ENCODE assay signal across 20 cellular contexts in the genomic region with DNA sequence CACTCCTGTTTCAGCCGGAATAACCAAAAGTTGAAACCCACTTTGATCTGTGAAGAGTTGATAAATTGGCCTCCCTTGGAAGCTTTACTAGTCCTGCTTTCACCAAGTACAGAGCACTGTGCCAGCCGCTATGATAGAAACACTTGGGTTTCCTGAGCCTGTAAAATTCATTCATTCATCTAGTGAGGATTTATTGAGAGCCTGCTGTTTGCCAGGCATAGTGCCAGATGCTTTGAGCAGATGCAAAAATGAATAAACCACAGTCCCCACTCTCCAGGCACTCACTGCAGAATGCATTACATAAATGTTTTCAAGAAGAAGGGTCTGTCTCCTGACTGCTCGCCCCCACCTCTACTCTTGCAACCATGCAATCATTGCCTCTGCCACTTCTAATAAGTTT. TPM values are rescaled to one million over a fixed set of nuclear protein-coding genes. Genes with fewer than 3 reads are reported as not detected.
A peak's percentile ranks its signal among the peaks of the same experiment; 100 is the strongest.
DNase-seq lines count a peak whose midpoint lies in the region; ATAC-seq and TF ChIP-seq lines count a peak whose summit lies in the region.
"Had no signal": no experiment of that assay in that cellular context is flagged by ENCODE, and none has a peak within 500 bp of the region (broad histone marks: within the 10 kb centered on the region; RNA-seq: fewer than 3 reads in every experiment).

No MANE protein-coding gene starts in this region.

- no peaks in the 10 kb centered on the region for H4K20me1 ChIP-seq in fibroblast of lung (ENCODE audit: control insufficient read depth, extremely low read depth, insufficient read depth, low read length)

- intact Hi-C loops in adrenal gland (cut with DNase I), result no loop called here

- H3K4me3 ChIP-seq in adrenal gland (no peak overlapping the region), fibroblast of lung (replicated peaks in 1 of 4; ENCODE audit: control extremely low read depth in 1 of 4, insufficient read depth in 1 of 4, low read depth in 3 of 4, low read length in 4 of 4) (no peak overlapping the region), subcutaneous abdominal adipose tissue (ENCODE audit: low read depth in 1 of 5, low read length in 5 of 5) (no peak overlapping the region), Peyer's patch (no peak overlapping the region)
- H3K4me3 ChIP-seq: upper lobe of left lung had no signal

- no peak overlapping the region for H2AFZ ChIP-seq in fibroblast of lung (ENCODE audit: low read length)

- WGBS in adrenal gland, 4 donors, result 42 to 51% (median 44%) methylated on average over 3 of the region's 3 CpGs

- TF ChIP-seq CTCF in adrenal gland (IDR thresholded peaks at IDR 0.05) (no peak), fibroblast of lung (conservative IDR thresholded peaks at IDR 0.05 in 1 of 2, IDR thresholded peaks at IDR 0.05 in 1 of 2; ENCODE audit: low read depth in 1 of 2, low read length in 2 of 2) (no peak), Peyer's patch (IDR thresholded peaks at IDR 0.05) (no peak)

- no peak overlapping the region for H3K4me2 ChIP-seq in fibroblast of lung (ENCODE audit: extremely low read depth, insufficient read depth, low read length)

- H3K9ac ChIP-seq in fibroblast of lung (ENCODE audit: insufficient read depth, low read length) (no peak overlapping the region), subcutaneous abdominal adipose tissue (ENCODE audit: low read length in 5 of 5) (no peak overlapping the region)

- H3K4me1 ChIP-seq in adrenal gland (replicated peaks in 1 of 2), result peaks cover 28 to 37% of the 10 kb centered on the region in 2 donors
- peaks cover 5% of the 10 kb centered on the region for H3K4me1 ChIP-seq in fibroblast of lung (ENCODE audit: control insufficient read depth, extremely low read depth, insufficient read depth, low read length)
- H3K4me1 ChIP-seq in subcutaneous abdominal adipose tissue (ENCODE audit: control insufficient read depth in 5 of 5, insufficient read depth in 5 of 5, low read length in 5 of 5), result peaks cover 3 to 27% (median 23%) of the 10 kb centered on the region in 5 donors
- peaks cover 0 to 3% (median 0%) of the 10 kb centered on the region in 4 donors for H3K4me1 ChIP-seq in Peyer's patch

- peak overlapping the region; percentile 2 to 81 (median 60) for H3K27ac ChIP-seq in adrenal gland
- no peak overlapping the region for H3K27ac ChIP-seq in fibroblast of lung (ENCODE audit: insufficient read depth, low read length)
- peak overlapping the region; percentile 13 for H3K27ac ChIP-seq in subcutaneous abdominal adipose tissue (ENCODE audit: low read depth, low read length)
- H3K27ac ChIP-seq in Peyer's patch, result peak overlapping the region in 1 of 4 donors; percentile 30
- H3K27ac ChIP-seq: 22Rv1, epithelial cell of prostate, RWPE1 had no signal

- H3K79me2 ChIP-seq in fibroblast of lung (ENCODE audit: control insufficient read depth, insufficient read depth, low read length), result no peaks in the 10 kb centered on the region

- peak; percentile 23 for DNase-seq in DMS 273 (lab: John Stamatoyannopoulos, UW; ENCODE audit: unreplicated experiment)
- no peak for DNase-seq in DMS 273 treated with DMSO at 0.1 percent for 48 hours (lab: John Stamatoyannopoulos, UW)
- DNase-seq in adrenal gland, result no peak
- peak; percentile 18 to 56 for DNase-seq in fibroblast of lung (ENCODE audit: low read depth in 2 of 2)
- no peak for DNase-seq in Peyer's patch
- DNase-seq in GOT3 (lab: John Stamatoyannopoulos, UW), result no peak
- DNase-seq: mesendoderm; NCI-H1048; NK-92 treated with Interleukin-12 subunit alpha and Interleukin-12 subunit beta, amount 100 ng/mL, for 24 hours; stimulated activated CD4-positive, alpha-beta T cell treated with anti-CD3 and anti-CD28 coated beads, Interleukin-4, amount 100 ng/mL, for 1 hour; stimulated activated CD8-positive, alpha-beta memory T cell treated with anti-CD3 and anti-CD28 coated beads, Interleukin-4, amount 100 ng/mL, for 48 hours; T-helper 1 cell; upper lobe of left lung had no signal

- no peak for TF ChIP-seq POLR2A in adrenal gland (IDR thresholded peaks at IDR 0.05)
- no peak for TF ChIP-seq POLR2A in Peyer's patch (IDR thresholded peaks at IDR 0.05)

- H3K27me3 ChIP-seq in adrenal gland (no peaks in the 10 kb centered on the region), fibroblast of lung (ENCODE audit: control insufficient read depth, insufficient read depth, low read length) (no peaks in the 10 kb centered on the region), subcutaneous abdominal adipose tissue (ENCODE audit: control insufficient read depth in 5 of 5, insufficient read depth in 4 of 5, low read length in 5 of 5) (no peaks in the 10 kb centered on the region), Peyer's patch (no peaks in the 10 kb centered on the region)
- H3K27me3 ChIP-seq: upper lobe of left lung had no signal

- no peak for ATAC-seq in HG03521 (IDR thresholded peaks at IDR 0.05; ENCODE audit: unreplicated experiment)
- ATAC-seq: activated T-helper 17 cell treated with anti-CD3 and anti-CD28 coated beads, Interleukin-2, amount 50 U/mL, for 72 hours had no signal

- H3K36me3 ChIP-seq in adrenal gland (replicated peaks in 1 of 2), result peaks cover 0 to 26% of the 10 kb centered on the region in 2 donors
- H3K36me3 ChIP-seq in fibroblast of lung (ENCODE audit: control insufficient read depth, insufficient read depth, low read length), result peaks cover 13% of the 10 kb centered on the region
- H3K36me3 ChIP-seq in subcutaneous abdominal adipose tissue (ENCODE audit: control insufficient read depth in 5 of 5, insufficient read depth in 5 of 5, low read length in 5 of 5), result peaks cover 14 to 57% (median 39%) of the 10 kb centered on the region in 5 donors
- peaks cover 0 to 75% (median 2%) of the 10 kb centered on the region in 3 donors for H3K36me3 ChIP-seq in Peyer's patch

- H3K9me3 ChIP-seq in adrenal gland (replicated peaks in 1 of 3) (no peaks in the 10 kb centered on the region), fibroblast of lung (ENCODE audit: control insufficient read depth, insufficient read depth, low read depth, low read length) (no peaks in the 10 kb centered on the region), subcutaneous abdominal adipose tissue (ENCODE audit: control insufficient read depth in 5 of 5, low read length in 5 of 5) (no peaks in the 10 kb centered on the region), Peyer's patch (no peaks in the 10 kb centered on the region)
- H3K9me3 ChIP-seq: upper lobe of left lung had no signal

RNA-seq across cellular contexts. Expression of gene TMEM217, which starts 25.3 kb away (rescaled TPM):
- total RNA-seq in adrenal gland, result 10 to 100 TPM in 1 of 8 donors, 1 to 10 TPM in 6, not detected in 1; 1.5 to 23.2 (median 5.6) TPM
- 10 to 100 TPM in 1 of 3 donors, 1 to 10 TPM in 2; 1.7 to 26.7 (median 5.2) TPM for polyA plus RNA-seq in adrenal gland
- total RNA-seq in fibroblast of lung, result 4.0 and 4.9 TPM in 2 replicates
- 3.0 and 3.1 TPM in 2 replicates for polyA plus RNA-seq in fibroblast of lung
- polyA plus RNA-seq in fibroblast of lung (2012), result 2.4 and 2.7 TPM in 2 replicates
- 1.8 TPM in 1 of 2 replicates, not detected in the other for polyA minus RNA-seq in fibroblast of lung (ENCODE audit: low replicate concordance)
- under 1 TPM in 1 of 4 donors, not detected in 3; 0.53 TPM for total RNA-seq in Peyer's patch
- polyA plus RNA-seq: IgD-negative memory B cell had no signal

RNA-seq across cellular contexts. Expression of gene TBC1D22B, which starts 25.7 kb away (rescaled TPM):
- total RNA-seq in adrenal gland (10 to 100 TPM; 11.2 to 21.9 (median 17.3) TPM), fibroblast of lung (8.2 and 9.7 TPM in 2 replicates), Peyer's patch (10 to 100 TPM; 12.4 to 23.3 (median 19.0) TPM)
- polyA plus RNA-seq in adrenal gland (10 to 100 TPM in 2 of 3 donors, 1 to 10 TPM in 1; 9.1 to 20.5 (median 12.4) TPM), fibroblast of lung (6.3 and 7.2 TPM in 2 replicates)
- 5.8 and 6.6 TPM in 2 replicates for polyA plus RNA-seq in fibroblast of lung (2012)
- 7.7 and 11.1 TPM in 2 replicates for polyA minus RNA-seq in fibroblast of lung (ENCODE audit: low replicate concordance)

Comparison
In these comparisons a context has a peak if more than half of its experiments do, and no peak if none do; other contexts are left out.
1. DNase-seq: peak in DMS 273 (single experiment) and fibroblast of lung (2 of 2); none in DMS 273 treated with DMSO at 0.1 percent for 48 hours (single experiment), adrenal gland (0 of 7), Peyer's patch (0 of 3) and GOT3 (single experiment).